ENCODE assay signal across 18 cellular contexts in genomic region chrX:144219035-144219434, GRCh38.
DNase-seq lines count a peak whose midpoint lies in the region; ATAC-seq, FAIRE-seq and TF ChIP-seq lines count a peak whose summit lies in the region.
"Had no signal": no experiment of that assay in that cellular context is flagged by ENCODE, and none has a peak within 500 bp of the region (broad histone marks: within the 10 kb centered on the region; RNA-seq: fewer than 3 reads in every experiment).

No MANE protein-coding gene starts in this region.

- no peaks in the 10 kb centered on the region for H3K36me3 ChIP-seq in H7 (replicated peaks; ENCODE audit: control insufficient read depth, insufficient read depth, low read length)
- no peaks in the 10 kb centered on the region for H3K36me3 ChIP-seq in HAP-1 (replicated peaks)
- H3K36me3 ChIP-seq: adrenal gland; BLaER1 treated with 17β-estradiol and CSF1 and Interleukin-3, amounts not matched to agents 10 nM and 100 nM; heart right ventricle; left ventricle myocardium inferior; transverse colon had no signal

- DNase-seq in AG20443 (ENCODE audit: low spot score) (peak; percentile 5), H7 (peak; percentile 5), SK-MEL-5 (ENCODE audit: low read depth, low spot score) (peak; percentile 5), left lobe of liver (ENCODE audit: low spot score) (peak; percentile 54), GM19238 (ENCODE audit: insufficient read length, low spot score) (no peak), HAP-1 (ENCODE audit: low spot score in 2 of 2) (no peak), GM12892 (ENCODE audit: insufficient read length) (no peak)
- DNase-seq: activated CD4-positive, alpha-beta T cell treated with anti-CD3 and anti-CD28 coated beads, Interleukin-2, amount 50 U/mL, for 1 hour; activated T-cell treated with anti-CD3 and anti-CD28 coated beads, Interleukin-2, amount 50 U/mL, for 72 hours; heart right ventricle; Kasumi-1; left ventricle myocardium inferior; right cardiac atrium; stimulated activated CD4-positive, alpha-beta T cell treated with anti-CD3 and anti-CD28 coated beads, Interleukin-4, amount 100 ng/mL, for 1 hour; transverse colon had no signal

- FAIRE-seq in GM12892 (lab: Jason Lieb, UNC) = no peak

- TF ChIP-seq POLR2A in GM12892 (IDR thresholded peaks at IDR 0.05; ENCODE audit: low read depth, low read length) = no peak

- in situ Hi-C loops in SK-MEL-5 (cut with HindIII; ENCODE audit: low pct_unique_long_range_greater_than_20kb, low sequenced_read_pairs) (no loop called here), HAP-1 (cut with MboI; ENCODE audit: low sequenced_read_pairs) (no loop called here)

- no peaks in the 10 kb centered on the region for H3K4me1 ChIP-seq in HAP-1
- H3K4me1 ChIP-seq: adrenal gland; BLaER1 treated with 17β-estradiol and CSF1 and Interleukin-3, amounts not matched to agents 10 nM and 100 nM; heart right ventricle; left ventricle myocardium inferior; transverse colon had no signal

- peak; percentile 91 for ATAC-seq in left lobe of liver
- ATAC-seq in HG03442 (IDR thresholded peaks at IDR 0.05; ENCODE audit: unreplicated experiment) = no peak
- ATAC-seq: activated T-cell treated with anti-CD3 and anti-CD28 coated beads, Interleukin-2, amount 50 U/mL, for 72 hours; heart right ventricle; right cardiac atrium had no signal

- no peaks in the 10 kb centered on the region for H3K9me3 ChIP-seq in HAP-1
- H3K9me3 ChIP-seq: adrenal gland; BLaER1 treated with 17β-estradiol and CSF1 and Interleukin-3, amounts not matched to agents 10 nM and 100 nM; heart right ventricle; left ventricle myocardium inferior; transverse colon had no signal

- no peaks in the 10 kb centered on the region for H3K27me3 ChIP-seq in H7 (ENCODE audit: control insufficient read depth, insufficient read depth, low read length)
- no peaks in the 10 kb centered on the region for H3K27me3 ChIP-seq in HAP-1 (ENCODE audit: low read depth)
- H3K27me3 ChIP-seq: adrenal gland, heart right ventricle, transverse colon had no signal

- H3K4me3 ChIP-seq in H7 (ENCODE audit: insufficient read depth, low read depth, low read length) = no peak overlapping the region
- no peak overlapping the region for H3K4me3 ChIP-seq in HAP-1
- H3K4me3 ChIP-seq: adrenal gland; BLaER1 treated with 17β-estradiol and CSF1 and Interleukin-3, amounts not matched to agents 10 nM and 100 nM; heart right ventricle; left ventricle myocardium inferior; transverse colon had no signal

Comparison
In these comparisons a context has a peak if more than half of its experiments do, and no peak if none do; other contexts are left out.
1. DNase-seq: peak in AG20443 (single experiment), H7 (single experiment), SK-MEL-5 (single experiment) and left lobe of liver (single experiment); none in GM19238 (single experiment), HAP-1 (0 of 2) and GM12892 (single experiment).